ENCODE assay signal across 13 cellular contexts in the genomic region with DNA sequence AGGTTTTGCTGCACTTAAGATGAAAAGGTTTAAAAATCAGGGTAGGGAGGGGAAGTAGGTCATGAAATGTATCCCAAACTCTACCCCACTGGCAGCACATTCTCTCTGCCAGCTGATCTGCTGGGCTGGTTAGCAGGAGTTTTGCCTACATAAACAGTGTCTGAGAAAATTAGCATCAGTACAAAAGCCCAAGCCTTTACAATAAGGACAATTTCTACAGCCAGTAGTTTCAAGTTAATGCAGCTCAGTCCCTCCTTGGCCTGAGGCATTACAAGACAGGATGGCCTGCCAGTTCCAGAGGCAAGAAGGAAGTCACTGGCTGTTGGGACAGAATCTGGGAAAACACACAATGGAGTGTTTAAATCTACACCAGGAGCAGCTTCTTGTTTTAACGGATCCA. TPM values are rescaled to one million over a fixed set of nuclear protein-coding genes. Genes with fewer than 3 reads are reported as not detected.
DNase-seq lines count a peak whose midpoint lies in the region; FAIRE-seq and TF ChIP-seq lines count a peak whose summit lies in the region.
"Had no signal": no experiment of that assay in that cellular context is flagged by ENCODE, and none has a peak within 500 bp of the region (broad histone marks: within the 10 kb centered on the region; RNA-seq: fewer than 3 reads in every experiment).

No MANE protein-coding gene starts in this region.

- no TSS peak for BruUV-seq in endothelial cell of umbilical vein (replicated peaks; lab: Mats Ljungman, UMichigan)

- H3K9ac ChIP-seq in endothelial cell of umbilical vein (replicated peaks; ENCODE audit: extremely low read depth, insufficient read depth, low read length) = no peak overlapping the region

- no peak for TF ChIP-seq POLR2A in endothelial cell of umbilical vein (IDR thresholded peaks at IDR 0.05; ENCODE audit: low read depth, low read length)
- TF ChIP-seq POLR2A in uterus (IDR thresholded peaks at IDR 0.05) = no peak

- H3K9me1 ChIP-seq in endothelial cell of umbilical vein (replicated peaks; ENCODE audit: control insufficient read depth, extremely low read depth, insufficient read depth, low read length) = no peaks in the 10 kb centered on the region

- H3K4me1 ChIP-seq in endothelial cell of umbilical vein (ENCODE audit: control insufficient read depth, extremely low read depth, insufficient read depth, low read length) = peaks cover 34% of the 10 kb centered on the region
- H3K4me1 ChIP-seq in uterus = no peaks in the 10 kb centered on the region

- POLR2A ChIA-PET in AG04450 (lab: Yijun Ruan, JAX) (no interaction called here), endothelial cell of umbilical vein (lab: Charles Lee) (no interaction called here), GM10248 (lab: Yijun Ruan, JAX) (no interaction called here)

- no peak for DNase-seq in AG04450 (ENCODE audit: low read depth, low spot score)
- peak; percentile 92 for DNase-seq in NCI-H526 treated with DMSO at 0.1 percent for 48 hours (lab: John Stamatoyannopoulos, UW)
- DNase-seq in endothelial cell of umbilical vein (ENCODE audit: low read depth, low spot score) = no peak
- DNase-seq in myocyte (ENCODE audit: low read depth) = peak; percentile 32
- no peak for DNase-seq in uterus
- no peak for DNase-seq in NCI-H1048 (lab: John Stamatoyannopoulos, UW)
- DNase-seq in GM10248 (ENCODE audit: extremely low spot score) = no peak
- DNase-seq in MV-4-11 (lab: John Stamatoyannopoulos, UW) = no peak
- DNase-seq: activated naive CD8-positive, alpha-beta T cell treated with anti-CD3 and anti-CD28 coated beads, Interleukin-2, amount 50 U/mL, for 24 hours; effector CD4-positive, alpha-beta T cell; NCI-H1092 treated with DMSO at 0.1 percent for 48 hours had no signal

- intact Hi-C loops in endothelial cell of umbilical vein (cut with micrococcal nuclease) = loop anchor here (10.0 kb wide), 1 partner anchor 367 kb away; no protein-coding TSS in a partner anchor
- intact Hi-C loops in uterus (cut with DNase I; ENCODE audit: low total_unique reads) = no loop called here

- FAIRE-seq in endothelial cell of umbilical vein (lab: Jason Lieb, UNC) = no peak

- H3K9me3 ChIP-seq in AG04450 (ENCODE audit: control insufficient read depth, insufficient read depth, low read length) (no peaks in the 10 kb centered on the region), endothelial cell of umbilical vein (replicated peaks; ENCODE audit: control insufficient read depth, insufficient read depth, low read length) (no peaks in the 10 kb centered on the region), uterus (no peaks in the 10 kb centered on the region)
- H3K9me3 ChIP-seq: upper lobe of left lung had no signal

- peak overlapping the region; percentile 2 for H2AFZ ChIP-seq in endothelial cell of umbilical vein (ENCODE audit: low read depth, low read length)

- H3K27me3 ChIP-seq in AG04450 (ENCODE audit: control insufficient read depth, insufficient read depth, low read length) = no peaks in the 10 kb centered on the region
- no peaks in the 10 kb centered on the region for H3K27me3 ChIP-seq in endothelial cell of umbilical vein (ENCODE audit: control insufficient read depth in 2 of 2, insufficient read depth in 2 of 2, low read length in 2 of 2)
- H3K27me3 ChIP-seq in uterus = no peaks in the 10 kb centered on the region
- H3K27me3 ChIP-seq: upper lobe of left lung had no signal

- CTCF ChIA-PET in AG04450 (lab: Charles Lee) (interaction anchor here (0.5 to 0.8 kb wide), 2 partner anchors 11 to 33 kb away, joined by 3 to 4 read pairs; no protein-coding TSS in a partner anchor), endothelial cell of umbilical vein (lab: Charles Lee) (interaction anchor here (0.6 to 2.4 kb wide), 7 partner anchors 11 to 72 kb away, joined by 3 to 14 read pairs (median 4); partner anchors contain the start of genes ECT2 and NCEH1), GM10248 (lab: Yijun Ruan, JAX) (interaction anchor here (0.9 to 2.8 kb wide), 5 partner anchors 9 to 346 kb away, joined by 3 to 16 read pairs (median 5); partner anchors contain the start of gene NCEH1)

- no peaks in the 10 kb centered on the region for H3K36me3 ChIP-seq in endothelial cell of umbilical vein (ENCODE audit: control insufficient read depth in 2 of 2, extremely low read depth in 1 of 2, insufficient read depth in 2 of 2, low read length in 2 of 2)
- no peaks in the 10 kb centered on the region for H3K36me3 ChIP-seq in uterus
- H3K36me3 ChIP-seq: upper lobe of left lung had no signal

- H3K79me2 ChIP-seq in endothelial cell of umbilical vein (ENCODE audit: control insufficient read depth, insufficient read depth, low read length) = peaks cover 36% of the 10 kb centered on the region

- no peak overlapping the region for H3K4me2 ChIP-seq in endothelial cell of umbilical vein (ENCODE audit: insufficient read depth, low read length)

- TF ChIP-seq CTCF in AG04450 (IDR thresholded peaks at IDR 0.05; ENCODE audit: low read depth, low read length) (no peak), endothelial cell of umbilical vein (IDR thresholded peaks at IDR 0.05; ENCODE audit: extremely low read depth in 1 of 2, insufficient read depth in 1 of 2, low read depth in 1 of 2, low read length in 2 of 2) (no peak), uterus (IDR thresholded peaks at IDR 0.05) (no peak), GM10248 (IDR thresholded peaks at IDR 0.05; ENCODE audit: control extremely low read depth, extremely low read depth, low read depth, missing control alignments) (no peak)

- H4K20me1 ChIP-seq in endothelial cell of umbilical vein (replicated peaks; ENCODE audit: control insufficient read depth, extremely low read depth, insufficient read depth, low read length) = no peaks in the 10 kb centered on the region

- no peak overlapping the region for H3K4me3 ChIP-seq in AG04450 (ENCODE audit: low read depth, low read length)
- no peak overlapping the region for H3K4me3 ChIP-seq in endothelial cell of umbilical vein (replicated peaks in 1 of 3; ENCODE audit: insufficient read depth in 1 of 3, low read depth in 1 of 3, low read length in 3 of 3)
- H3K4me3 ChIP-seq in uterus = no peak overlapping the region
- H3K4me3 ChIP-seq: skin epidermis, upper lobe of left lung had no signal

- H3K27ac ChIP-seq in AG04450 (ENCODE audit: low read depth, low read length) (peak overlapping the region; percentile 47), endothelial cell of umbilical vein (ENCODE audit: insufficient read depth, low read depth, low read length) (no peak overlapping the region), uterus (no peak overlapping the region)

- dilution Hi-C loops in endothelial cell of umbilical vein (cut with MboI; ENCODE audit: extremely low pct_ligation_motif_present, low sequenced_read_pairs) = no loop called here

TF ChIP-seq in endothelial cell of umbilical vein, 7 proteins besides CTCF, POLR2A, EP300 and RAD21:
- no peak for TF ChIP-seq JUN (IDR thresholded peaks at IDR 0.05; ENCODE audit: borderline replicate concordance, insufficient read depth, insufficient read length, low read depth)
- no peak for TF ChIP-seq FOS (IDR thresholded peaks at IDR 0.05; ENCODE audit: borderline replicate concordance, insufficient read depth, low read length)
- TF ChIP-seq POLR2AphosphoS5 (IDR thresholded peaks at IDR 0.05; ENCODE audit: insufficient read depth, low read depth, low read length) = no peak
- no peak for TF ChIP-seq EZH2 (IDR thresholded peaks at IDR 0.05; ENCODE audit: borderline replicate concordance, low read depth, low read length, severe bottlenecking)
- TF ChIP-seq, protein P1, sequence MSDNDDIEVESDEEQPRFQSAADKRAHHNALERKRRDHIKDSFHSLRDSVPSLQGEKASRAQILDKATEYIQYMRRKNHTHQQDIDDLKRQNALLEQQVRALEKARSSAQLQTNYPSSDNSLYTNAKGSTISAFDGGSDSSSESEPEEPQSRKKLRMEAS (IDR thresholded peaks at IDR 0.05; ENCODE audit: insufficient read depth, insufficient read length) = no peak
- no peak for TF ChIP-seq MYC (IDR thresholded peaks at IDR 0.05; ENCODE audit: low read depth, low read length)
- TF ChIP-seq GATA2 (IDR thresholded peaks at IDR 0.05; ENCODE audit: insufficient read depth, insufficient read length, low read depth, low read length) = no peak

RNA-seq across cellular contexts. Expression of gene NCEH1, which starts 32.8 kb away (rescaled TPM):
- polyA plus RNA-seq in AG04450 (2011; rRNA removed) (11.9 and 14.6 TPM in 2 replicates), endothelial cell of umbilical vein (9.6 and 10.0 TPM in 2 replicates)
- 14.8 and 16.3 TPM in 2 replicates for polyA minus RNA-seq in AG04450 (2011; rRNA and poly(A)+ RNA removed)
- total RNA-seq in endothelial cell of umbilical vein (20.3 and 20.5 TPM in 2 replicates), myocyte (14.1 and 25.8 TPM in 2 replicates), uterus (1 to 10 TPM; 1.8 to 5.8 (median 5.4) TPM)
- polyA plus RNA-seq in endothelial cell of umbilical vein (2011; cell fraction: cytosol; rRNA removed) = 9.1 and 11.1 TPM in 2 replicates
- 6.5 and 9.6 TPM in 2 replicates for polyA plus RNA-seq in endothelial cell of umbilical vein (2011; cell fraction: nucleus; rRNA removed)
- 17.8 and 30.8 TPM in 2 replicates for polyA plus RNA-seq in endothelial cell of umbilical vein (2012)
- polyA minus RNA-seq in endothelial cell of umbilical vein = 17.8 and 22.3 TPM in 2 replicates
- polyA minus RNA-seq in endothelial cell of umbilical vein (2011; cell fraction: cytosol; rRNA and poly(A)+ RNA removed) = 27.7 TPM
- polyA minus RNA-seq in endothelial cell of umbilical vein (2011; cell fraction: nucleus; rRNA and poly(A)+ RNA removed) = 9.4 and 14.1 TPM in 2 replicates
- 6.5 TPM for polyA plus RNA-seq in myocyte (2012)

Comparison
In these comparisons a context has a peak if more than half of its experiments do, and no peak if none do; other contexts are left out.
1. DNase-seq: peak in NCI-H526 treated with DMSO at 0.1 percent for 48 hours (single experiment) and myocyte (single experiment); none in AG04450 (single experiment), endothelial cell of umbilical vein (single experiment), uterus (0 of 2), NCI-H1048 (single experiment), GM10248 (single experiment) and MV-4-11 (single experiment).